13 cellular contexts compared by ENCODE assay signal in genomic region chr15:65828566-65828965, GRCh38. TPM values are rescaled to one million over a fixed set of nuclear protein-coding genes. Genes with fewer than 3 reads are reported as not detected.
DNase-seq lines count a peak whose midpoint lies in the region; ATAC-seq, FAIRE-seq and TF ChIP-seq lines count a peak whose summit lies in the region.
"Had no signal": no experiment of that assay in that cellular context is flagged by ENCODE, and none has a peak within 500 bp of the region (broad histone marks: within the 10 kb centered on the region; RNA-seq: fewer than 3 reads in every experiment).

No MANE protein-coding gene starts in this region.

- no peak overlapping the region for H3K4me3 ChIP-seq in K562
- H3K4me3 ChIP-seq: adrenal gland, pancreas, upper lobe of left lung had no signal

- no peaks in the 10 kb centered on the region for H3K9me3 Mint-ChIP-seq in activated CD8-positive, alpha-beta memory T cell treated with anti-CD3 and anti-CD28 coated beads, Interleukin-2, amount 10 ng/mL, durations not matched to agents 7 days and 5 days (ENCODE audit: low read depth)
- H3K9me3 Mint-ChIP-seq in T-helper 1 cell treated with Interleukin-12 subunit alpha and Interleukin-12 subunit beta and Interleukin-4 antibody, amounts not matched to agents 30 μg/mL and 1 μg/mL, for 36 hours, result no peaks in the 10 kb centered on the region
- H3K9me3 Mint-ChIP-seq in stimulated activated memory B cell treated with anti-CD40 and anti-IgM and Interleukin-4, amounts not matched to agents 10 μg/mL and 1 μg/mL and 100 μg/mL, for 72 hours, result no peaks in the 10 kb centered on the region

- no peaks in the 10 kb centered on the region for H3K79me2 ChIP-seq in K562 (ENCODE audit: control insufficient read depth, insufficient read depth, low read length)

- H3K4me1 ChIP-seq in K562 (replicated peaks in 1 of 2; ENCODE audit: control insufficient read depth in 2 of 2, insufficient read depth in 2 of 2, low read length in 2 of 2), result peaks cover 9 to 30% of the 10 kb centered on the region in 2 experiments; a peak in 3 of 5 replicates

- no peaks in the 10 kb centered on the region for H3K36me3 ChIP-seq in K562 (ENCODE audit: control insufficient read depth, insufficient read depth, low read length)
- H3K36me3 ChIP-seq: adrenal gland, pancreas, upper lobe of left lung had no signal

- H3K27me3 ChIP-seq in K562 (ENCODE audit: control insufficient read depth in 2 of 2, insufficient read depth in 2 of 2, low read length in 2 of 2), result no peaks in the 10 kb centered on the region
- H3K27me3 ChIP-seq: adrenal gland, pancreas, upper lobe of left lung had no signal

- in situ Hi-C loops in K562 (cut with MboI), result no loop called here

- BruUV-seq in K562 (replicated peaks; lab: Mats Ljungman, UMichigan), result no TSS peak

- WGBS in K562 (ENCODE audit: insufficient coverage, low coverage, missing lambda C conversion rate), result 51% methylated on average over 2 of the region's 2 CpGs

- FAIRE-seq in K562 (lab: Jason Lieb, UNC), result no peak
- FAIRE-seq: colon, pancreas had no signal

- peak overlapping the region; percentile 56 for H2AFZ ChIP-seq in K562 (ENCODE audit: low read depth, low read length)

- CTCF ChIA-PET in activated CD8-positive, alpha-beta memory T cell treated with anti-CD3 and anti-CD28 coated beads, Interleukin-2, amount 10 ng/mL, durations not matched to agents 7 days and 5 days (lab: Charles Lee), result interaction anchor here (0.5 to 1.5 kb wide), 11 partner anchors 9 to 191 kb away, joined by 3 to 16 read pairs (median 4); partner anchors contain the start of gene DENND4A
- CTCF ChIA-PET in K562 (lab: Yijun Ruan, JAX; ENCODE audit: low intra/inter-chr PET ratio), result no interaction called here

- intact Hi-C loops in K562 (cut with micrococcal nuclease), result loop anchor here (2.0 kb wide), 1 partner anchor 52 kb away; no protein-coding TSS in a partner anchor

- no peaks in the 10 kb centered on the region for H3K27me3 Mint-ChIP-seq in activated CD8-positive, alpha-beta memory T cell treated with anti-CD3 and anti-CD28 coated beads, Interleukin-2, amount 10 ng/mL, durations not matched to agents 7 days and 5 days
- no peaks in the 10 kb centered on the region for H3K27me3 Mint-ChIP-seq in T-helper 1 cell treated with Interleukin-12 subunit alpha and Interleukin-12 subunit beta and Interleukin-4 antibody, amounts not matched to agents 30 μg/mL and 1 μg/mL, for 36 hours (ENCODE audit: low read depth)
- H3K27me3 Mint-ChIP-seq in stimulated activated memory B cell treated with anti-CD40 and anti-IgM and Interleukin-4, amounts not matched to agents 10 μg/mL and 1 μg/mL and 100 μg/mL, for 72 hours, result no peaks in the 10 kb centered on the region

- peaks cover 50% of the 10 kb centered on the region for H3K4me1 Mint-ChIP-seq in activated CD8-positive, alpha-beta memory T cell treated with anti-CD3 and anti-CD28 coated beads, Interleukin-2, amount 10 ng/mL, durations not matched to agents 7 days and 5 days
- peaks cover 55% of the 10 kb centered on the region for H3K4me1 Mint-ChIP-seq in T-helper 1 cell treated with Interleukin-12 subunit alpha and Interleukin-12 subunit beta and Interleukin-4 antibody, amounts not matched to agents 30 μg/mL and 1 μg/mL, for 36 hours (ENCODE audit: low read depth)
- H3K4me1 Mint-ChIP-seq in stimulated activated memory B cell treated with anti-CD40 and anti-IgM and Interleukin-4, amounts not matched to agents 10 μg/mL and 1 μg/mL and 100 μg/mL, for 72 hours, result peaks cover 50% of the 10 kb centered on the region

- TF ChIP-seq EP300 in K562 (IDR thresholded peaks at IDR 0.05; ENCODE audit: low read length), result no peak

- no peaks in the 10 kb centered on the region for H3K9me3 ChIP-seq in K562 (replicated peaks; ENCODE audit: control insufficient read depth, insufficient read depth, low read depth, low read length)
- H3K9me3 ChIP-seq: adrenal gland, pancreas, upper lobe of left lung had no signal

- POLR2A ChIA-PET in K562 (lab: Yijun Ruan, JAX), result no interaction called here

- H3K36me3 Mint-ChIP-seq in activated CD8-positive, alpha-beta memory T cell treated with anti-CD3 and anti-CD28 coated beads, Interleukin-2, amount 10 ng/mL, durations not matched to agents 7 days and 5 days, result peaks cover 1% of the 10 kb centered on the region
- H3K36me3 Mint-ChIP-seq in T-helper 1 cell treated with Interleukin-12 subunit alpha and Interleukin-12 subunit beta and Interleukin-4 antibody, amounts not matched to agents 30 μg/mL and 1 μg/mL, for 36 hours (ENCODE audit: low read depth), result no peaks in the 10 kb centered on the region
- H3K36me3 Mint-ChIP-seq in stimulated activated memory B cell treated with anti-CD40 and anti-IgM and Interleukin-4, amounts not matched to agents 10 μg/mL and 1 μg/mL and 100 μg/mL, for 72 hours, result no peaks in the 10 kb centered on the region

- TF ChIP-seq CTCF in K562 (IDR thresholded peaks at IDR 0.05 in 2 of 3, conservative IDR thresholded peaks at IDR 0.05 in 1 of 3; ENCODE audit: insufficient read depth in 2 of 3, low read depth in 1 of 3, low read length in 3 of 3), result no peak

- no peak overlapping the region for H3K4me2 ChIP-seq in K562 (ENCODE audit: insufficient read depth, low read length)

- no peaks in the 10 kb centered on the region for H3K9me1 ChIP-seq in K562 (ENCODE audit: control insufficient read depth, insufficient read depth, low read length)

- H3K27ac ChIP-seq in K562 (ENCODE audit: extremely low read depth, low read depth, low read length), result no peak overlapping the region
- H3K27ac ChIP-seq: adrenal gland had no signal

- peak overlapping the region; percentile 77 for H3K27ac Mint-ChIP-seq in activated CD8-positive, alpha-beta memory T cell treated with anti-CD3 and anti-CD28 coated beads, Interleukin-2, amount 10 ng/mL, durations not matched to agents 7 days and 5 days
- peak overlapping the region; percentile 90 for H3K27ac Mint-ChIP-seq in T-helper 1 cell treated with Interleukin-12 subunit alpha and Interleukin-12 subunit beta and Interleukin-4 antibody, amounts not matched to agents 30 μg/mL and 1 μg/mL, for 36 hours
- peak overlapping the region; percentile 77 for H3K27ac Mint-ChIP-seq in stimulated activated memory B cell treated with anti-CD40 and anti-IgM and Interleukin-4, amounts not matched to agents 10 μg/mL and 1 μg/mL and 100 μg/mL, for 72 hours

- TF ChIP-seq POLR2A in K562 (conservative IDR thresholded peaks at IDR 0.05), result no peak

- H3K4me3 Mint-ChIP-seq in activated CD8-positive, alpha-beta memory T cell treated with anti-CD3 and anti-CD28 coated beads, Interleukin-2, amount 10 ng/mL, durations not matched to agents 7 days and 5 days, result peak overlapping the region; percentile 20
- peak overlapping the region; percentile 43 for H3K4me3 Mint-ChIP-seq in T-helper 1 cell treated with Interleukin-12 subunit alpha and Interleukin-12 subunit beta and Interleukin-4 antibody, amounts not matched to agents 30 μg/mL and 1 μg/mL, for 36 hours
- H3K4me3 Mint-ChIP-seq in stimulated activated memory B cell treated with anti-CD40 and anti-IgM and Interleukin-4, amounts not matched to agents 10 μg/mL and 1 μg/mL and 100 μg/mL, for 72 hours, result no peak overlapping the region

- peak; percentile 74 for ATAC-seq in activated CD8-positive, alpha-beta memory T cell treated with anti-CD3 and anti-CD28 coated beads, Interleukin-2, amount 10 ng/mL, durations not matched to agents 7 days and 5 days
- ATAC-seq in K562 (no peak), GM18907 (IDR thresholded peaks at IDR 0.05; ENCODE audit: unreplicated experiment) (no peak)
- no peak for ATAC-seq in stimulated activated memory B cell treated with anti-CD40 and anti-IgM and Interleukin-4, amounts not matched to agents 10 μg/mL and 1 μg/mL and 100 μg/mL, for 72 hours

- H4K20me1 ChIP-seq in K562 (replicated peaks; ENCODE audit: control insufficient read depth, insufficient read depth, low read length), result no peaks in the 10 kb centered on the region

- TF ChIP-seq RAD21 in K562 (CRISPR knock-in tag; conservative IDR thresholded peaks at IDR 0.05 in 1 of 2, IDR thresholded peaks at IDR 0.05 in 1 of 2), result no peak; a peak in 1 of 4 replicates

- no peak for DNase-seq in activated CD8-positive, alpha-beta memory T cell treated with anti-CD3 and anti-CD28 coated beads, Interleukin-2, amount 10 ng/mL, durations not matched to agents 7 days and 5 days
- no peak for DNase-seq in activated CD8-positive, alpha-beta memory T cell treated with anti-CD3 and anti-CD28 coated beads, Interleukin-2, amount 50 U/mL, for 48 hours
- no peak for DNase-seq in K562 (ENCODE audit: extremely low read depth in 1 of 4, low spot score in 3 of 4)
- no peak for DNase-seq in OCI-M1 (lab: John Stamatoyannopoulos, UW)
- DNase-seq in C1 segment of cervical spinal cord (lab: John Stamatoyannopoulos, UW), result no peak
- DNase-seq: adrenal gland, DMS153, upper lobe of left lung had no signal

- H3K9ac ChIP-seq in K562 (ENCODE audit: insufficient read depth in 1 of 2, low read depth in 2 of 2, low read length in 2 of 2), result no peak overlapping the region

RNA-seq across cellular contexts. Expression of gene DENND4A, which starts 36.5 kb away (rescaled TPM):
- total RNA-seq in activated CD8-positive, alpha-beta memory T cell treated with anti-CD3 and anti-CD28 coated beads, Interleukin-2, amount 10 ng/mL, durations not matched to agents 7 days and 5 days, result 10 to 100 TPM; 47.3 to 52.0 TPM
- total RNA-seq in K562 (2011; cell fraction: chromatin; rRNA removed; ENCODE audit: low replicate concordance), result 41.4 and 147 TPM in 2 replicates
- 17.3 and 22.5 TPM in 2 replicates for total RNA-seq in K562 (2011; cell fraction: nucleolus; rRNA removed)
- total RNA-seq in K562 (2011; cell fraction: nucleoplasm; rRNA removed), result 50.7 and 53.1 TPM in 2 replicates
- total RNA-seq in K562 (2014; rRNA removed), result 15.1 and 21.2 TPM in 2 replicates
- total RNA-seq in K562 (2014; rRNA removed; fragmentation: Illumina TruSeq; extraction: Trizol), result 28.6 and 35.5 TPM in 2 replicates
- 25.4 and 32.3 TPM in 2 replicates for total RNA-seq in K562 (2015; rRNA removed; fragmentation: Illumina TruSeq; extraction: Trizol)
- total RNA-seq in K562 (2021), result 18.3 and 19.9 TPM in 2 replicates
- polyA plus RNA-seq in K562 (2011; rRNA removed), result 19.8 and 23.0 TPM in 2 replicates
- polyA plus RNA-seq in K562 (2011; cell fraction: cytosol; rRNA removed), result 5.0 and 7.4 TPM in 2 replicates
- polyA plus RNA-seq in K562 (2011; cell fraction: nucleus; rRNA removed), result 18.4 and 23.1 TPM in 2 replicates
- 8.5 and 10.7 TPM in 2 replicates for polyA plus RNA-seq in K562 (2012)
- polyA plus RNA-seq in K562 (2014; fragmentation: Illumina TruSeq; extraction: Trizol), result 14.8 and 17.0 TPM in 2 replicates
- 1 to 10 TPM; 6.8 to 6.9 TPM for polyA plus RNA-seq in K562 (2014; fragmentation: Nextera tagmentation; extraction: Ambion mirVana)
- polyA plus RNA-seq in K562 (2014; rRNA removed), result 11.3 and 13.5 TPM in 2 replicates
- 69.4 and 70.4 TPM in 2 replicates for polyA minus RNA-seq in K562 (2011; rRNA and poly(A)+ RNA removed)
- 12.6 and 26.8 TPM in 2 replicates for polyA minus RNA-seq in K562 (2011; cell fraction: cytosol; rRNA and poly(A)+ RNA removed)
- polyA minus RNA-seq in K562 (2011; cell fraction: nucleus; rRNA and poly(A)+ RNA removed), result 31.0 and 60.5 TPM in 2 replicates

RNA-seq across cellular contexts. Expression of gene RAB11A, which starts 40.7 kb away (rescaled TPM):
- 100 to 1,000 TPM; 139 to 183 TPM for total RNA-seq in activated CD8-positive, alpha-beta memory T cell treated with anti-CD3 and anti-CD28 coated beads, Interleukin-2, amount 10 ng/mL, durations not matched to agents 7 days and 5 days
- 56.2 and 68.3 TPM in 2 replicates for total RNA-seq in K562 (2011; cell fraction: chromatin; rRNA removed; ENCODE audit: low replicate concordance)
- 12.9 and 14.2 TPM in 2 replicates for total RNA-seq in K562 (2011; cell fraction: nucleolus; rRNA removed)
- total RNA-seq in K562 (2011; cell fraction: nucleoplasm; rRNA removed), result 27.7 and 42.6 TPM in 2 replicates
- total RNA-seq in K562 (2014; rRNA removed) (122 and 129 TPM in 2 replicates), K562 (2014; rRNA removed; fragmentation: Illumina TruSeq; extraction: Trizol) (265 and 291 TPM in 2 replicates), K562 (2015; rRNA removed; fragmentation: Illumina TruSeq; extraction: Trizol) (188 and 194 TPM in 2 replicates), K562 (2021) (224 and 232 TPM in 2 replicates)
- polyA plus RNA-seq in K562 (2011; rRNA removed) (336 and 369 TPM in 2 replicates), K562 (2014; fragmentation: Illumina TruSeq; extraction: Trizol) (317 and 338 TPM in 2 replicates), K562 (2014; fragmentation: Nextera tagmentation; extraction: Ambion mirVana) (100 to 1,000 TPM; 236 to 271 TPM), K562 (2014; rRNA removed) (245 and 321 TPM in 2 replicates)
- 144 and 235 TPM in 2 replicates for polyA plus RNA-seq in K562 (2011; cell fraction: cytosol; rRNA removed)
- 66.7 and 120 TPM in 2 replicates for polyA plus RNA-seq in K562 (2011; cell fraction: nucleus; rRNA removed)
- 291 and 297 TPM in 2 replicates for polyA plus RNA-seq in K562 (2012)
- 431 and 466 TPM in 2 replicates for polyA minus RNA-seq in K562 (2011; rRNA and poly(A)+ RNA removed)
- polyA minus RNA-seq in K562 (2011; cell fraction: cytosol; rRNA and poly(A)+ RNA removed), result 78.3 and 103 TPM in 2 replicates
- polyA minus RNA-seq in K562 (2011; cell fraction: nucleus; rRNA and poly(A)+ RNA removed), result 12.8 and 19.5 TPM in 2 replicates
